ENCODE assay signal across 11 cellular contexts in genomic region chrX:137566746-137567473, GRCh38. TPM values are rescaled to one million over a fixed set of nuclear protein-coding genes. Genes with fewer than 3 reads are reported as not detected.
DNase-seq lines count a peak whose midpoint lies in the region; ATAC-seq, FAIRE-seq and TF ChIP-seq lines count a peak whose summit lies in the region.
"Had no signal": no experiment of that assay in that cellular context is flagged by ENCODE, and none has a peak within 500 bp of the region (broad histone marks: within the 10 kb centered on the region; RNA-seq: fewer than 3 reads in every experiment).

No MANE protein-coding gene starts in this region.

- peaks cover 0 to 14% (median 0%) of the 10 kb centered on the region in 11 donors for H3K9me3 ChIP-seq in heart right ventricle
- H3K9me3 ChIP-seq in right atrium auricular region: no peaks in the 10 kb centered on the region
- no peaks in the 10 kb centered on the region for H3K9me3 ChIP-seq in astrocyte (ENCODE audit: insufficient read depth, low read depth, low read length)
- H3K9me3 ChIP-seq in left lung: no peaks in the 10 kb centered on the region
- H3K9me3 ChIP-seq: adrenal gland had no signal

- H3K9ac ChIP-seq in astrocyte (ENCODE audit: low read length): no peak overlapping the region

- H3K4me2 ChIP-seq in astrocyte (ENCODE audit: low read length): peak overlapping the region; percentile 80

- peaks cover 0 to 16% (median 0%) of the 10 kb centered on the region in 9 donors for H3K4me1 ChIP-seq in heart right ventricle
- H3K4me1 ChIP-seq in right atrium auricular region: peaks cover 0 to 17% of the 10 kb centered on the region in 2 donors
- no peaks in the 10 kb centered on the region for H3K4me1 ChIP-seq in astrocyte (ENCODE audit: insufficient read depth, low read length)
- H3K4me1 ChIP-seq in urinary bladder (ENCODE audit: insufficient read depth): no peaks in the 10 kb centered on the region
- H3K4me1 ChIP-seq in left lung: peaks cover 0 to 6% of the 10 kb centered on the region in 2 donors

- H3K36me3 Mint-ChIP-seq in astrocyte (ENCODE audit: low read depth, unreplicated experiment) (no peaks in the 10 kb centered on the region), naive B cell (peaks cover 7 to 9% of the 10 kb centered on the region in 2 donors)

- H3K4me3 Mint-ChIP-seq in astrocyte (ENCODE audit: unreplicated experiment) (peak overlapping the region; percentile 68), naive B cell (peak overlapping the region in 6 of 8 donors; percentile 40 to 76 (median 68))

- H3K27me3 ChIP-seq in heart right ventricle (peaks cover 0 to 100% (median 86%) of the 10 kb centered on the region in 7 donors), right atrium auricular region (peaks cover 22 to 32% of the 10 kb centered on the region in 2 donors), astrocyte (ENCODE audit: insufficient read depth, low read length) (peaks cover 31% of the 10 kb centered on the region), left lung (peaks cover 83 to 100% of the 10 kb centered on the region in 2 donors)

- intact Hi-C loops in heart right ventricle (cut with DNase I): no loop called here
- intact Hi-C loops in left lung (cut with DNase I): no loop called here

- FAIRE-seq in astrocyte (lab: Jason Lieb, UNC): no peak
- FAIRE-seq: D721Med had no signal

- H3K79me2 ChIP-seq in astrocyte (ENCODE audit: insufficient read depth, low read length): no peaks in the 10 kb centered on the region

- H2AFZ ChIP-seq in astrocyte (ENCODE audit: low read depth, low read length): peak overlapping the region; percentile 26

- H3K4me3 ChIP-seq in heart right ventricle (peak overlapping the region in 9 of 10 donors; percentile 10 to 67 (median 57)), right atrium auricular region (peak overlapping the region in 1 of 2 donors; percentile 54), astrocyte (ENCODE audit: insufficient read depth, low read depth, low read length) (peak overlapping the region; percentile 5), urinary bladder (ENCODE audit: low read depth, low read length) (peak overlapping the region; percentile 55), left lung (no peak overlapping the region)

- TF ChIP-seq CTCF in heart right ventricle (IDR thresholded peaks at IDR 0.05) (no peak), right atrium auricular region (IDR thresholded peaks at IDR 0.05) (no peak), astrocyte (IDR thresholded peaks at IDR 0.05; ENCODE audit: insufficient read depth, low read depth, low read length) (no peak), left lung (IDR thresholded peaks at IDR 0.05) (no peak)

- no peak overlapping the region for H3K27ac Mint-ChIP-seq in astrocyte (ENCODE audit: unreplicated experiment)
- peak overlapping the region in 1 of 6 donors; percentile 93 for H3K27ac Mint-ChIP-seq in naive B cell

- ATAC-seq in heart right ventricle: peak in 1 of 8 donors; percentile 42
- no peak for ATAC-seq in naive B cell (ENCODE audit: low read depth in 2 of 2)
- ATAC-seq in GM19023 (IDR thresholded peaks at IDR 0.05; ENCODE audit: unreplicated experiment): no peak
- no peak for ATAC-seq in left lung

- H3K4me1 Mint-ChIP-seq in astrocyte (ENCODE audit: low read depth, unreplicated experiment) (no peaks in the 10 kb centered on the region), naive B cell (peaks cover 10 to 18% (median 18%) of the 10 kb centered on the region in 3 donors)

- H3K9me3 Mint-ChIP-seq in astrocyte (ENCODE audit: unreplicated experiment) (peaks cover 4% of the 10 kb centered on the region), naive B cell (peaks cover 1 to 31% (median 12%) of the 10 kb centered on the region in 7 donors)

- H3K27me3 Mint-ChIP-seq in astrocyte (ENCODE audit: low read depth, unreplicated experiment) (peaks cover 39% of the 10 kb centered on the region), naive B cell (peaks cover 35 to 77% (median 55%) of the 10 kb centered on the region in 3 donors)

- WGBS in heart right ventricle, 2 donors: 0 to 1% methylated on average over 48 to 72 of the region's 72 CpGs
- 1% methylated on average over 63 of the region's 72 CpGs for WGBS in urinary bladder

- H3K27ac ChIP-seq in heart right ventricle (no peak overlapping the region), right atrium auricular region (no peak overlapping the region), astrocyte (ENCODE audit: low read depth, low read length) (no peak overlapping the region), urinary bladder (ENCODE audit: low read depth) (no peak overlapping the region), left lung (no peak overlapping the region)
- H3K27ac ChIP-seq: adrenal gland had no signal

- H3K36me3 ChIP-seq in heart right ventricle (no peaks in the 10 kb centered on the region), right atrium auricular region (no peaks in the 10 kb centered on the region), astrocyte (ENCODE audit: insufficient read depth, low read length) (no peaks in the 10 kb centered on the region), urinary bladder (ENCODE audit: insufficient read depth) (no peaks in the 10 kb centered on the region), left lung (no peaks in the 10 kb centered on the region)
- H3K36me3 ChIP-seq: adrenal gland had no signal

- H4K20me1 ChIP-seq in astrocyte (ENCODE audit: insufficient read depth, low read length): no peaks in the 10 kb centered on the region

- DNase-seq in heart right ventricle: no peak
- no peak for DNase-seq in right atrium auricular region (ENCODE audit: low spot score)
- DNase-seq in astrocyte (ENCODE audit: low read depth): no peak
- no peak for DNase-seq in naive B cell
- DNase-seq in COLO668 (lab: John Stamatoyannopoulos, UW; ENCODE audit: unreplicated experiment): no peak
- DNase-seq in left lung: no peak
- DNase-seq: adrenal gland, NCI-H2107 had no signal

RNA-seq across cellular contexts. Expression of gene ZIC3, which starts 1.0 kb away (rescaled TPM):
- total RNA-seq in heart right ventricle (not detected), right atrium auricular region (not detected), astrocyte (0.31 and 0.36 TPM in 2 replicates), urinary bladder (not detected), left lung (not detected)
- polyA plus RNA-seq in heart right ventricle (not detected), naive B cell (ENCODE audit: low read depth in 6 of 6) (not detected), urinary bladder (not detected)
- polyA plus RNA-seq: adrenal gland had no signal

Comparison
In these comparisons a context has a peak if more than half of its experiments do, and no peak if none do; other contexts are left out.
1. H3K4me3 ChIP-seq: peak in heart right ventricle (9 of 10), astrocyte (single experiment) and urinary bladder (single experiment); none in left lung (0 of 2).